23 cellular contexts compared by ENCODE assay signal in genomic region chr3:16692486-16693378, GRCh38.
A peak's percentile ranks its signal among the peaks of the same experiment; 100 is the strongest.
DNase-seq lines count a peak whose midpoint lies in the region; ATAC-seq and TF ChIP-seq lines count a peak whose summit lies in the region.
"Had no signal": no experiment of that assay in that cellular context is flagged by ENCODE, and none has a peak within 500 bp of the region (broad histone marks: within the 10 kb centered on the region; RNA-seq: fewer than 3 reads in every experiment).

No MANE protein-coding gene starts in this region.

- intact Hi-C loops in right lobe of liver (cut with DNase I), result no loop called here

- no peak for TF ChIP-seq POLR2A in right lobe of liver (IDR thresholded peaks at IDR 0.05)

- TF ChIP-seq CTCF in epithelial cell of proximal tubule (conservative IDR thresholded peaks at IDR 0.05; ENCODE audit: low read depth, low read length), result no peak
- no peak for TF ChIP-seq CTCF in right lobe of liver (IDR thresholded peaks at IDR 0.05)

- H3K36me3 ChIP-seq in right lobe of liver, result no peaks in the 10 kb centered on the region
- H3K36me3 ChIP-seq: BLaER1 treated with 17β-estradiol and CSF1 and Interleukin-3, amounts not matched to agents 10 nM and 100 nM had no signal

- H3K27me3 ChIP-seq in right lobe of liver, result no peaks in the 10 kb centered on the region
- H3K27me3 ChIP-seq: BLaER1 treated with 17β-estradiol and CSF1 and Interleukin-3, amounts not matched to agents 10 nM and 100 nM had no signal

- H3K9me3 ChIP-seq in right lobe of liver, result no peaks in the 10 kb centered on the region
- H3K9me3 ChIP-seq: BLaER1 treated with 17β-estradiol and CSF1 and Interleukin-3, amounts not matched to agents 10 nM and 100 nM; HAP-1 had no signal

- H3K4me3 ChIP-seq in epithelial cell of proximal tubule (ENCODE audit: low read depth, low read length), result no peak overlapping the region
- H3K4me3 ChIP-seq in right lobe of liver, result no peak overlapping the region
- H3K4me3 ChIP-seq: BLaER1 treated with 17β-estradiol and CSF1 and Interleukin-3, amounts not matched to agents 10 nM and 100 nM; GM23248 had no signal

- no peak for ATAC-seq in HG03280 (IDR thresholded peaks at IDR 0.05; ENCODE audit: unreplicated experiment)
- ATAC-seq in HG02571 (IDR thresholded peaks at IDR 0.05; ENCODE audit: unreplicated experiment), result no peak
- ATAC-seq in right lobe of liver, result no peak

- H3K4me1 ChIP-seq in right lobe of liver, result no peaks in the 10 kb centered on the region

- no peak overlapping the region for H3K27ac ChIP-seq in right lobe of liver
- H3K27ac ChIP-seq: BLaER1 treated with 17β-estradiol and CSF1 and Interleukin-3, amounts not matched to agents 10 nM and 100 nM; GM23248 had no signal

- peak; percentile 36 for DNase-seq in HT1080 (ENCODE audit: low read depth)
- peak; percentile 4 for DNase-seq in SW480 (ENCODE audit: low spot score)
- DNase-seq in epithelial cell of proximal tubule (ENCODE audit: low read depth), result peak; percentile 37
- no peak for DNase-seq in iPS-NIHi11 (ENCODE audit: low spot score)
- no peak for DNase-seq in right lobe of liver
- DNase-seq: ACHN; CD4-positive, alpha-beta memory T cell; DND-41; Karpas-422; NCI-H1694; NCI-H2081; NCI-H2171; NCI-H345; NCI-H524; NCI-H82; OCI-M1; Right ventricle myocardium superior; SW 1271 had no signal

- WGBS in right lobe of liver (ENCODE audit: insufficient coverage, low coverage, low lambda C conversion rate, missing lambda C conversion rate), result 71% methylated on average over 8 of the region's 8 CpGs

Comparison
In these comparisons a context has a peak if more than half of its experiments do, and no peak if none do; other contexts are left out.
1. DNase-seq: peak in HT1080 (single experiment), SW480 (single experiment) and epithelial cell of proximal tubule (single experiment); none in iPS-NIHi11 (single experiment) and right lobe of liver (0 of 3).